In the genomic region with DNA sequence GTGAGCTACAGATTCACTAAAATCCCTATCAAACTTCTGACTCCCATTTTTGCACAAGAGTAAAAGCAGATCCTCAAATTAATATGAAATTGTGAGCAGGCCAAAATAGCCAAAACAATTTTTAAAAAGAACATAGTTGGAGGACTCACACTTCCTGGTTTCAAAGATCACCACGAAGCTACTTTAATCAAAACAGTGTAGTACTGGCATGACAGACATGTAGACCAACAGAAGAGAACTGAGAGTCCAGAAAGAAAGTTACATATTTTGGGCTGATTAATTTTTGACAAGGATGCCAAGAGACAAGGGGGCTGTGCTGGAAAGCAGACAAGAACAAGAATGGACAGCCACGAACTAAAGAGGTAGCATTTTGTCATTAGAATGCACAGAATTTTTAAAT, we compare ENCODE assay signal across 11 cellular contexts. TPM values are rescaled to one million over a fixed set of nuclear protein-coding genes. Genes with fewer than 3 reads are reported as not detected.
DNase-seq lines count a peak whose midpoint lies in the region; ATAC-seq, FAIRE-seq and TF ChIP-seq lines count a peak whose summit lies in the region.
"Had no signal": no experiment of that assay in that cellular context is flagged by ENCODE, and none has a peak within 500 bp of the region (broad histone marks: within the 10 kb centered on the region; RNA-seq: fewer than 3 reads in every experiment).

No MANE protein-coding gene starts in this region.

- H3K27ac Mint-ChIP-seq in activated CD4-positive, alpha-beta T cell treated with anti-CD3 and anti-CD28 coated beads for 36 hours = peak overlapping the region; percentile 56

- H3K4me1 Mint-ChIP-seq in activated CD4-positive, alpha-beta T cell treated with anti-CD3 and anti-CD28 coated beads for 36 hours = peaks cover 83% of the 10 kb centered on the region

- FAIRE-seq in RCC 7860 (lab: Jason Lieb, UNC) = no peak
- FAIRE-seq: K562 had no signal

- H3K36me3 Mint-ChIP-seq in activated CD4-positive, alpha-beta T cell treated with anti-CD3 and anti-CD28 coated beads for 36 hours (ENCODE audit: low read depth) = peaks cover 7% of the 10 kb centered on the region

- TF ChIP-seq CTCF in gastroesophageal sphincter (IDR thresholded peaks at IDR 0.05) = no peak
- no peak for TF ChIP-seq CTCF in tibial artery (IDR thresholded peaks at IDR 0.05)

- CTCF ChIA-PET in activated CD4-positive, alpha-beta T cell treated with anti-CD3 and anti-CD28 coated beads for 36 hours (lab: Charles Lee) = interaction anchor here (0.6 to 4.2 kb wide), 7 partner anchors 11 to 239 kb away, joined by 3 to 32 read pairs (median 3); partner anchors contain the start of gene RYK

- H3K4me3 ChIP-seq in gastroesophageal sphincter (no peak overlapping the region), tibial artery (no peak overlapping the region)
- H3K4me3 ChIP-seq: K562, testis had no signal

- no peak overlapping the region for H3K4me3 Mint-ChIP-seq in activated CD4-positive, alpha-beta T cell treated with anti-CD3 and anti-CD28 coated beads for 36 hours

- H3K9me3 Mint-ChIP-seq in activated CD4-positive, alpha-beta T cell treated with anti-CD3 and anti-CD28 coated beads for 36 hours (ENCODE audit: low read depth) = no peaks in the 10 kb centered on the region

- ATAC-seq in activated CD4-positive, alpha-beta T cell treated with anti-CD3 and anti-CD28 coated beads for 36 hours = no peak
- peak; percentile 58 for ATAC-seq in HG03196 (IDR thresholded peaks at IDR 0.05; ENCODE audit: unreplicated experiment)
- no peak for ATAC-seq in gastroesophageal sphincter
- ATAC-seq: K562 had no signal

- POLR2A ChIA-PET in activated CD4-positive, alpha-beta T cell treated with anti-CD3 and anti-CD28 coated beads for 36 hours (lab: Charles Lee) = no interaction called here

- H3K27ac ChIP-seq in gastroesophageal sphincter (peak overlapping the region; percentile 63 to 77 (median 72)), tibial artery (peak overlapping the region; percentile 51 to 60)
- H3K27ac ChIP-seq: 22Rv1 had no signal

- H3K27me3 ChIP-seq in gastroesophageal sphincter = no peaks in the 10 kb centered on the region
- H3K27me3 ChIP-seq in tibial artery = no peaks in the 10 kb centered on the region
- H3K27me3 ChIP-seq: testis had no signal

- peaks cover 32 to 92% (median 48%) of the 10 kb centered on the region in 3 donors for H3K4me1 ChIP-seq in gastroesophageal sphincter
- H3K4me1 ChIP-seq in tibial artery = peaks cover 0 to 78% (median 36%) of the 10 kb centered on the region in 4 donors

- intact Hi-C loops in activated CD4-positive, alpha-beta T cell treated with anti-CD3 and anti-CD28 coated beads for 36 hours (cut with DNase I, micrococcal nuclease) = loop anchor here (5.0 to 10.0 kb wide), 4 partner anchors 251 to 1512 kb away; partner anchors contain the start of genes ANAPC13 (in 2 of the 2), CEP63 (in 2 of the 2), NPHP3 (in 1 of the 2) and SRPRB (in 1 of the 2)
- intact Hi-C loops in tibial artery (cut with DNase I; ENCODE audit: low total_unique reads) = no loop called here

- no peak for TF ChIP-seq EP300 in gastroesophageal sphincter (IDR thresholded peaks at IDR 0.05)

- H3K27me3 Mint-ChIP-seq in activated CD4-positive, alpha-beta T cell treated with anti-CD3 and anti-CD28 coated beads for 36 hours = no peaks in the 10 kb centered on the region

- H3K36me3 ChIP-seq in gastroesophageal sphincter (no peaks in the 10 kb centered on the region), tibial artery (no peaks in the 10 kb centered on the region)

- 11 to 15% methylated on average over 2 of the region's 2 CpGs for WGBS in gastroesophageal sphincter (ENCODE audit: low coverage in 1 of 2), 2 donors

- no peak for DNase-seq in activated CD4-positive, alpha-beta T cell treated with anti-CD3 and anti-CD28 coated beads for 36 hours
- no peak for DNase-seq in activated CD4-positive, alpha-beta T cell treated with anti-CD3 and anti-CD28 coated beads for 1 hour
- DNase-seq in tibial artery = no peak
- DNase-seq in NOMO-1 treated with dmso at 0.1 percent for 144 hours (lab: John Stamatoyannopoulos, UW; ENCODE audit: unreplicated experiment) = no peak
- no peak for DNase-seq in stimulated activated CD8-positive, alpha-beta memory T cell treated with anti-CD3 and anti-CD28 coated beads, Interleukin-4, amount 100 ng/mL, for 48 hours
- DNase-seq in RCC 7860 (ENCODE audit: low spot score) = no peak
- DNase-seq: testis had no signal

- H3K9me3 ChIP-seq in gastroesophageal sphincter (no peaks in the 10 kb centered on the region), tibial artery (no peaks in the 10 kb centered on the region)
- H3K9me3 ChIP-seq: testis had no signal

- no peak for TF ChIP-seq POLR2A in gastroesophageal sphincter (IDR thresholded peaks at IDR 0.05)

RNA-seq across cellular contexts. Expression of gene RYK, which starts 14.2 kb away (rescaled TPM):
- total RNA-seq in activated CD4-positive, alpha-beta T cell treated with anti-CD3 and anti-CD28 coated beads for 36 hours = 10 to 100 TPM; 23.5 to 24.0 TPM
- total RNA-seq in gastroesophageal sphincter = 100 to 1,000 TPM in 3 of 4 donors, 10 to 100 TPM in 1; 92.7 to 133 (median 115) TPM
